8 cellular contexts compared by ENCODE assay signal in genomic region chr1:107057197-107058133, GRCh38. TPM values are rescaled to one million over a fixed set of nuclear protein-coding genes. Genes with fewer than 3 reads are reported as not detected.
DNase-seq lines count a peak whose midpoint lies in the region; ATAC-seq and TF ChIP-seq lines count a peak whose summit lies in the region.

No MANE protein-coding gene starts in this region.

- H3K4me1 ChIP-seq in iPS-15b (ENCODE audit: control insufficient read depth, insufficient read depth, low read length) (peaks cover 6% of the 10 kb centered on the region), gastrocnemius medialis (peaks cover 12 to 14% of the 10 kb centered on the region in 2 donors)

- ATAC-seq in gastrocnemius medialis: peak; percentile 64 to 65

- H3K27me3 ChIP-seq in iPS-15b (ENCODE audit: control insufficient read depth, insufficient read depth, low read length): no peaks in the 10 kb centered on the region
- no peaks in the 10 kb centered on the region for H3K27me3 ChIP-seq in gastrocnemius medialis

- peak; percentile 1 for DNase-seq in GOT3 (lab: John Stamatoyannopoulos, UW)
- DNase-seq in T-helper 1 cell: peak in 3 of 5 donors; percentile 10 to 31 (median 11)
- DNase-seq in gastrocnemius medialis: peak; percentile 15 to 41
- DNase-seq in NCI-H1048 (lab: John Stamatoyannopoulos, UW): no peak

- no peaks in the 10 kb centered on the region for H3K9me3 Mint-ChIP-seq in brain

- H3K4me3 Mint-ChIP-seq in brain: peak overlapping the region; percentile 94 to 98 (median 96)

- no peaks in the 10 kb centered on the region for H3K9me3 ChIP-seq in KOPT-K1 (ENCODE audit: insufficient read depth, low read length, poor library complexity, severe bottlenecking)
- no peaks in the 10 kb centered on the region for H3K9me3 ChIP-seq in iPS-15b (ENCODE audit: control insufficient read depth, insufficient read depth, low read length)
- no peaks in the 10 kb centered on the region for H3K9me3 ChIP-seq in gastrocnemius medialis

- peak overlapping the region; percentile 98 to 99 (median 99) for H3K27ac Mint-ChIP-seq in brain

- peak overlapping the region; percentile 88 for H3K27ac ChIP-seq in KOPT-K1 (ENCODE audit: low read depth, low read length, poor library complexity, severe bottlenecking)
- H3K27ac ChIP-seq in gastrocnemius medialis: peak overlapping the region; percentile 75 to 84 (median 80)

- in situ Hi-C loops in gastrocnemius medialis (cut with MboI; ENCODE audit: low sequenced_read_pairs in 4 of 4): no loop called here

- peak overlapping the region; percentile 96 for H3K9ac ChIP-seq in iPS-15b (ENCODE audit: low read depth, low read length)

- H3K27me3 Mint-ChIP-seq in brain: peaks cover 6% of the 10 kb centered on the region

- no peak for TF ChIP-seq CTCF in brain (conservative IDR thresholded peaks at IDR 0.05)
- TF ChIP-seq CTCF in gastrocnemius medialis (IDR thresholded peaks at IDR 0.05 in 4 of 5, conservative IDR thresholded peaks at IDR 0.05 in 1 of 5): no peak

- TF ChIP-seq POLR2A in gastrocnemius medialis (IDR thresholded peaks at IDR 0.05): peak in 1 of 2 donors; percentile 32

- peak overlapping the region; percentile 83 for H3K4me3 ChIP-seq in GM08714 (ENCODE audit: low read length)
- peak overlapping the region; percentile 99 for H3K4me3 ChIP-seq in iPS-15b (ENCODE audit: low read depth, low read length)
- peak overlapping the region; percentile 61 to 78 (median 73) for H3K4me3 ChIP-seq in gastrocnemius medialis

- H3K36me3 ChIP-seq in KOPT-K1 (ENCODE audit: insufficient read depth, low read length) (peaks cover 23% of the 10 kb centered on the region), iPS-15b (ENCODE audit: control insufficient read depth, insufficient read depth, low read length) (no peaks in the 10 kb centered on the region), gastrocnemius medialis (no peaks in the 10 kb centered on the region)

- H3K36me3 Mint-ChIP-seq in brain: peaks cover 12% of the 10 kb centered on the region

- peaks cover 37% of the 10 kb centered on the region for H3K4me1 Mint-ChIP-seq in brain

- intact Hi-C loops in gastrocnemius medialis (cut with DNase I; ENCODE audit: low total_unique reads): no loop called here

RNA-seq across cellular contexts. Expression of gene PRMT6, which starts 1.0 kb away (rescaled TPM):
- 12.5 TPM for polyA plus RNA-seq in brain (ENCODE audit: insufficient read depth, low read depth, low replicate concordance)
- total RNA-seq in gastrocnemius medialis: 1 to 10 TPM in 2 of 4 donors, under 1 TPM in 2; 0.19 to 2.0 (median 1.5) TPM
